Comparison of ENCODE assay signal across 10 cellular contexts in genomic region chr13:107375701-107376350, GRCh38.
"Had no signal": no experiment of that assay in that cellular context is flagged by ENCODE, and none has a peak within 500 bp of the region (broad histone marks: within the 10 kb centered on the region; RNA-seq: fewer than 3 reads in every experiment).

No MANE protein-coding gene starts in this region.

- H3K4me3 ChIP-seq: testis had no signal

- H3K4me1 ChIP-seq: testis had no signal

- DNase-seq: activated CD4-positive, alpha-beta T cell treated with anti-CD3 and anti-CD28 coated beads, Interleukin-2, amount 50 U/mL, for 4 hours; activated CD4-positive, CD25-positive, alpha-beta regulatory T cell treated with anti-CD3 and anti-CD28 coated beads, Interleukin-2, amount 50 U/mL, for 72 hours; activated effector memory CD4-positive, alpha-beta T cell treated with Interleukin-2 at 50 U/mL for 16 hours; activated T-cell treated with anti-CD3 and anti-CD28 coated beads, Interleukin-2, amount 50 U/mL, for 24 hours; hippocampal formation; kidney glomerular epithelial cell; stimulated activated CD4-positive, alpha-beta T cell treated with anti-CD3 and anti-CD28 coated beads, Interleukin-15, amount 100 ng/mL, for 24 hours; stimulated activated CD4-positive, alpha-beta T cell treated with anti-CD3 and anti-CD28 coated beads, Interleukin-4, amount 100 ng/mL, for 24 hours; testis had no signal

- H3K27me3 ChIP-seq: testis had no signal

- H3K9me3 ChIP-seq: testis had no signal

- ATAC-seq: activated naive CD4-positive, alpha-beta T cell treated with anti-CD3 and anti-CD28 coated beads, Interleukin-2, amount 50 U/mL, for 72 hours had no signal
